In the genomic region with DNA sequence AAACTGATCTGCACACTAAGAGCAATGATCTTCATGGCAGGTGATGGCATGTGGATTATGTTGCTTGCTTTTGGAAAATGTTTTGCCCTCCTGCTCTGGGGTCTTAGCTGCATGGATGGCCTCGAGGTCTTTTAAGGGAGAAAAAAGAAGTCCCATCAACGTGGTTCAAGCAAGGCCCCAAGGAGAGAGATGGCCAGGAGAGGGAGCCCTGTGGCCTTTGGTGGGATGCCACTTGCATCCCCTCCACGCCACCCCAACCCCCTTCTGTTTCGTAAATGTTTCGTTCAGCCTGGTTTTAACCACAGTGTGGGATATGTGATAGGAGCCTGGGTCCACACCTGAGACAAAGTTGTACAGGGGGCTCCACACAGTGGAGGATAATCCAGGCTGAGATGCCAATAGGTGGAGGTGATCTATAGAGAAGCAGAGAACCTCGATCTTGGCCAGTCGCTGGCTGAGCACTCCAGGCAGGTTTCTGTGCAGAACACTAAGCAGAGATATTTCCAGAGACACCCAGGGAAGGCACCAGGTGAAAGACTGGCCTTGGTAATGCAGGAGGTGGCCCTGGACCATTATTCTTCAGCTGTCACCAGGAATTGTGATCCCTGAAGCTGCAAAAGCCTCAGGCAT, we compare ENCODE assay signal across 10 cellular contexts. TPM values are rescaled to one million over a fixed set of nuclear protein-coding genes. Genes with fewer than 3 reads are reported as not detected.
DNase-seq lines count a peak whose midpoint lies in the region; ATAC-seq and TF ChIP-seq lines count a peak whose summit lies in the region.
"Had no signal": no experiment of that assay in that cellular context is flagged by ENCODE, and none has a peak within 500 bp of the region (broad histone marks: within the 10 kb centered on the region; RNA-seq: fewer than 3 reads in every experiment).

No MANE protein-coding gene starts in this region.

- H3K27ac Mint-ChIP-seq in activated naive CD4-positive, alpha-beta T cell treated with anti-CD3 and anti-CD28 coated beads, Interleukin-2, amount 50 U/mL, for 72 hours = no peak overlapping the region
- H3K27ac Mint-ChIP-seq in activated CD8-positive, alpha-beta T cell treated with anti-CD3 and anti-CD28 coated beads for 36 hours = no peak overlapping the region
- H3K27ac Mint-ChIP-seq: activated naive CD8-positive, alpha-beta T cell; stimulated activated naive B cell treated with anti-CD40 and anti-IgM and Interleukin-4, amounts not matched to agents 10 μg/mL and 1 μg/mL and 100 μg/mL, for 72 hours had no signal

- H3K27me3 ChIP-seq in left lung = no peaks in the 10 kb centered on the region

- no peaks in the 10 kb centered on the region for H3K4me1 Mint-ChIP-seq in activated CD8-positive, alpha-beta T cell treated with anti-CD3 and anti-CD28 coated beads for 36 hours (ENCODE audit: low read depth)
- H3K4me1 Mint-ChIP-seq: stimulated activated naive B cell treated with anti-CD40 and anti-IgM and Interleukin-4, amounts not matched to agents 10 μg/mL and 1 μg/mL and 100 μg/mL, for 72 hours had no signal

- no peak overlapping the region for H3K27ac ChIP-seq in left lung

- H3K4me3 Mint-ChIP-seq in activated CD8-positive, alpha-beta T cell treated with anti-CD3 and anti-CD28 coated beads for 36 hours = no peak overlapping the region
- H3K4me3 Mint-ChIP-seq: activated naive CD8-positive, alpha-beta T cell; stimulated activated naive B cell treated with anti-CD40 and anti-IgM and Interleukin-4, amounts not matched to agents 10 μg/mL and 1 μg/mL and 100 μg/mL, for 72 hours had no signal

- H3K9me3 ChIP-seq in left lung = no peaks in the 10 kb centered on the region

- no peaks in the 10 kb centered on the region for H3K36me3 Mint-ChIP-seq in activated naive CD4-positive, alpha-beta T cell treated with anti-CD3 and anti-CD28 coated beads, Interleukin-2, amount 50 U/mL, for 72 hours
- no peaks in the 10 kb centered on the region for H3K36me3 Mint-ChIP-seq in activated CD8-positive, alpha-beta T cell treated with anti-CD3 and anti-CD28 coated beads for 36 hours (ENCODE audit: low read depth)
- H3K36me3 Mint-ChIP-seq: activated naive CD8-positive, alpha-beta T cell; stimulated activated naive B cell treated with anti-CD40 and anti-IgM and Interleukin-4, amounts not matched to agents 10 μg/mL and 1 μg/mL and 100 μg/mL, for 72 hours had no signal

- intact Hi-C loops in left lung (cut with DNase I) = no loop called here
- intact Hi-C loops in activated CD8-positive, alpha-beta T cell treated with anti-CD3 and anti-CD28 coated beads for 36 hours (cut with micrococcal nuclease) = no loop called here

- no peaks in the 10 kb centered on the region for H3K27me3 Mint-ChIP-seq in activated CD8-positive, alpha-beta T cell treated with anti-CD3 and anti-CD28 coated beads for 36 hours
- H3K27me3 Mint-ChIP-seq: activated naive CD8-positive, alpha-beta T cell had no signal

- POLR2A ChIA-PET in activated CD8-positive, alpha-beta T cell treated with anti-CD3 and anti-CD28 coated beads for 36 hours (lab: Charles Lee) = interaction anchor here (1.5 kb wide), 1 partner anchor 74 kb away, joined by 3 read pairs; a partner anchor contains a TSS

- TF ChIP-seq CTCF in left lung (IDR thresholded peaks at IDR 0.05) = no peak
- no peak for TF ChIP-seq CTCF in activated CD8-positive, alpha-beta T cell treated with anti-CD3 and anti-CD28 coated beads for 36 hours (IDR thresholded peaks at IDR 0.05)

- no peak overlapping the region for H3K4me3 ChIP-seq in left lung

- ATAC-seq in left lung = peak; percentile 66
- ATAC-seq in GM18861 (IDR thresholded peaks at IDR 0.05; ENCODE audit: unreplicated experiment) = no peak
- ATAC-seq in activated naive CD4-positive, alpha-beta T cell treated with anti-CD3 and anti-CD28 coated beads, Interleukin-2, amount 50 U/mL, for 72 hours = no peak
- no peak for ATAC-seq in activated CD8-positive, alpha-beta T cell treated with anti-CD3 and anti-CD28 coated beads for 36 hours
- ATAC-seq in GM21723 (IDR thresholded peaks at IDR 0.05; ENCODE audit: unreplicated experiment) = no peak
- ATAC-seq: stimulated activated naive B cell treated with anti-CD40 and anti-IgM and Interleukin-4, amounts not matched to agents 10 μg/mL and 1 μg/mL and 100 μg/mL, for 72 hours had no signal

- CTCF ChIA-PET in activated CD8-positive, alpha-beta T cell treated with anti-CD3 and anti-CD28 coated beads for 36 hours (lab: Charles Lee) = interaction anchor here (1.0 to 1.4 kb wide), 2 partner anchors 9 to 1768 kb away, joined by 3 to 6 read pairs; no protein-coding TSS in a partner anchor

- H3K9me3 Mint-ChIP-seq in activated naive CD4-positive, alpha-beta T cell treated with anti-CD3 and anti-CD28 coated beads, Interleukin-2, amount 50 U/mL, for 72 hours = no peaks in the 10 kb centered on the region
- H3K9me3 Mint-ChIP-seq in activated CD8-positive, alpha-beta T cell treated with anti-CD3 and anti-CD28 coated beads for 36 hours = no peaks in the 10 kb centered on the region
- H3K9me3 Mint-ChIP-seq: stimulated activated naive B cell treated with anti-CD40 and anti-IgM and Interleukin-4, amounts not matched to agents 10 μg/mL and 1 μg/mL and 100 μg/mL, for 72 hours had no signal

- no peaks in the 10 kb centered on the region for H3K4me1 ChIP-seq in left lung

- DNase-seq in D341Med (ENCODE audit: low spot score) (peak; percentile 46), HuH-7.5 (ENCODE audit: low spot score) (peak; percentile 64), amniotic epithelial cell (ENCODE audit: low read depth) (peak; percentile 32), left lung (no peak)
- DNase-seq in activated naive CD4-positive, alpha-beta T cell treated with anti-CD3 and anti-CD28 coated beads, Interleukin-2, amount 50 U/mL, for 72 hours (ENCODE audit: low spot score in 2 of 2) = no peak
- DNase-seq in activated CD8-positive, alpha-beta T cell treated with anti-CD3 and anti-CD28 coated beads for 36 hours = no peak
- DNase-seq: stimulated activated naive B cell treated with anti-CD40 and anti-IgM and Interleukin-4, amounts not matched to agents 10 μg/mL and 1 μg/mL and 100 μg/mL, for 72 hours had no signal

- H3K36me3 ChIP-seq in left lung = no peaks in the 10 kb centered on the region

RNA-seq across cellular contexts. Expression of a gene that starts 25.8 kb away (rescaled TPM):
- total RNA-seq in left lung = under 1 TPM in 1 of 2 donors, not detected in 1; 0.47 TPM
- total RNA-seq in activated naive CD4-positive, alpha-beta T cell treated with anti-CD3 and anti-CD28 coated beads, Interleukin-2, amount 50 U/mL, for 72 hours = not detected
- not detected for total RNA-seq in activated CD8-positive, alpha-beta T cell treated with anti-CD3 and anti-CD28 coated beads for 36 hours

Comparison
In these comparisons a context has a peak if more than half of its experiments do, and no peak if none do; other contexts are left out.
1. DNase-seq: peak in D341Med (single experiment), HuH-7.5 (single experiment) and amniotic epithelial cell (single experiment); none in left lung (0 of 2), activated naive CD4-positive, alpha-beta T cell treated with anti-CD3 and anti-CD28 coated beads, Interleukin-2, amount 50 U/mL, for 72 hours (0 of 2) and activated CD8-positive, alpha-beta T cell treated with anti-CD3 and anti-CD28 coated beads for 36 hours (single experiment).